In genomic region chr9:126781717-126782388, GRCh38 we compare ENCODE assay signal across 8 cellular contexts. TPM values are rescaled to one million over a fixed set of nuclear protein-coding genes. Genes with fewer than 3 reads are reported as not detected.
A peak's percentile ranks its signal among the peaks of the same experiment; 100 is the strongest.
DNase-seq lines count a peak whose midpoint lies in the region; ATAC-seq and TF ChIP-seq lines count a peak whose summit lies in the region.

No MANE protein-coding gene starts in this region.

- no peak overlapping the region for H3K9ac ChIP-seq in MM.1S (ENCODE audit: low read length)

- no peaks in the 10 kb centered on the region for H3K9me3 Mint-ChIP-seq in type B pancreatic cell

- H3K4me1 Mint-ChIP-seq in type B pancreatic cell (ENCODE audit: unreplicated experiment), result peaks cover 5% of the 10 kb centered on the region

- no peak overlapping the region for H3K27ac Mint-ChIP-seq in type B pancreatic cell

- H3K36me3 Mint-ChIP-seq in type B pancreatic cell, result no peaks in the 10 kb centered on the region

- no peaks in the 10 kb centered on the region for H3K4me1 ChIP-seq in MM.1S (ENCODE audit: low read length)

- no peak overlapping the region for H3K4me2 ChIP-seq in MM.1S (ENCODE audit: low read depth, low read length)

- H4K20me1 ChIP-seq in MM.1S (ENCODE audit: insufficient read depth, low read length), result no peaks in the 10 kb centered on the region

- no peaks in the 10 kb centered on the region for H3K9me2 ChIP-seq in MM.1S (replicated peaks; ENCODE audit: insufficient read depth, low read length)

- TF ChIP-seq CTCF in MM.1S (IDR thresholded peaks at IDR 0.05; ENCODE audit: low read length) (peak; percentile 87), type B pancreatic cell (conservative IDR thresholded peaks at IDR 0.05) (peak; percentile 99)

- H2AFZ ChIP-seq in MM.1S (ENCODE audit: low read length), result peak overlapping the region; percentile 47; the same call in 1 of the 2 replicates

- H3K36me3 ChIP-seq in MM.1S (replicated peaks; ENCODE audit: insufficient read depth, low read length), result no peaks in the 10 kb centered on the region

- peaks cover 32% of the 10 kb centered on the region for H3K27me3 Mint-ChIP-seq in type B pancreatic cell

- H3K9me3 ChIP-seq in MM.1S (replicated peaks; ENCODE audit: insufficient read depth, low read length), result no peaks in the 10 kb centered on the region

- H3K79me2 ChIP-seq in MM.1S (ENCODE audit: low read length), result no peaks in the 10 kb centered on the region

- in situ Hi-C loops in SK-MEL-5 (cut with HindIII; ENCODE audit: low pct_unique_long_range_greater_than_20kb, low sequenced_read_pairs), result no loop called here

- peak overlapping the region; percentile 52 for H3K4me3 Mint-ChIP-seq in type B pancreatic cell

- ATAC-seq in HG02623 (IDR thresholded peaks at IDR 0.05; ENCODE audit: unreplicated experiment), result no peak

- H3K4me3 ChIP-seq in MM.1S (ENCODE audit: low read length), result no peak overlapping the region

- H3F3A ChIP-seq in MM.1S (ENCODE audit: insufficient read depth, low read length), result no peaks in the 10 kb centered on the region

- DNase-seq in EL (peak; percentile 74), MM.1S (peak; percentile 63), SK-MEL-5 (ENCODE audit: low read depth, low spot score) (peak; percentile 87), globus pallidus (ENCODE audit: low spot score) (peak; percentile 66), pons (ENCODE audit: low spot score) (peak; percentile 60), type B pancreatic cell (ENCODE audit: extremely low spot score, unreplicated experiment) (peak; percentile 94)
- DNase-seq in activated gamma-delta T cell treated with anti-CD3 and anti-CD28 coated beads, Interleukin-2, amount 50 U/mL, for 16 hours (ENCODE audit: low read depth), result peak; percentile 75

- H3K27ac ChIP-seq in MM.1S (ENCODE audit: low read length), result no peak overlapping the region

- H3K27me3 ChIP-seq in MM.1S (replicated peaks; ENCODE audit: insufficient read depth, low read length), result peaks cover 19% of the 10 kb centered on the region

RNA-seq across cellular contexts. Expression of gene ZBTB43, which starts 23.0 kb away (rescaled TPM):
- total RNA-seq in SK-MEL-5 (2014; rRNA removed; shearing (Covaris generic)), result 7.6 and 68.4 TPM in 2 replicates
- 5.5 and 9.0 TPM in 2 replicates for polyA plus RNA-seq in SK-MEL-5 (2015; cell fraction: cytosol; rRNA removed)
- 13.0 and 21.6 TPM in 2 replicates for polyA plus RNA-seq in SK-MEL-5 (2015; cell fraction: nucleus; rRNA removed)
- 16.7 and 19.5 TPM in 2 replicates for total RNA-seq in type B pancreatic cell (ENCODE audit: low replicate concordance)
